ENCODE assay signal across 8 cellular contexts in the genomic region with DNA sequence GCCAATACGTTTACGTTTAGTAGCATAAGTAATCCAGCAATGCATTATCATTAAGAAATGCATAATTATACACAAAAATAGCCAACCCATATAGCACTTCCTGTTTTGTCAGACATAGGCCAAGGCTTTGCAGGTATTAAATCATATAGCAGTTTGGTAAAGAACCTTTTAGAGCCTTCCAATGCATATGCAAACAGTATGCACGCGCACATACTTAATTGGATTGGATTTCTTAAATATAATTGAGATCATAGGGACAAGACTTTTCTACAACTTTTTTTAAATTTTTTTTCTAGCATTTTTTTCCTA. TPM values are rescaled to one million over a fixed set of nuclear protein-coding genes. Genes with fewer than 3 reads are reported as not detected.
DNase-seq lines count a peak whose midpoint lies in the region; ATAC-seq and TF ChIP-seq lines count a peak whose summit lies in the region.

No MANE protein-coding gene starts in this region.

- H3K4me1 Mint-ChIP-seq in T-helper 17 cell: peaks cover 13% of the 10 kb centered on the region
- H3K4me1 Mint-ChIP-seq in stimulated activated effector memory CD8-positive, alpha-beta T cell treated with anti-CD3 and anti-CD28 coated beads, Interleukin-12 subunit alpha, Interleukin-12 subunit beta, amount 100 ng/mL, for 72 hours: peaks cover 19% of the 10 kb centered on the region

- H3K27me3 Mint-ChIP-seq in T-helper 17 cell: no peaks in the 10 kb centered on the region

- H3K9me3 ChIP-seq in T-helper 17 cell (ENCODE audit: control insufficient read depth, low read length, poor library complexity, severe bottlenecking) (no peaks in the 10 kb centered on the region), gastroesophageal sphincter (no peaks in the 10 kb centered on the region)

- peaks cover 0 to 15% of the 10 kb centered on the region in 2 donors for H3K36me3 ChIP-seq in gastroesophageal sphincter

- peaks cover 0 to 24% (median 13%) of the 10 kb centered on the region in 3 donors for H3K4me1 ChIP-seq in gastroesophageal sphincter

- TF ChIP-seq CTCF in gastroesophageal sphincter (IDR thresholded peaks at IDR 0.05): no peak

- peak overlapping the region; percentile 98 for H3K4me3 Mint-ChIP-seq in T-helper 17 cell
- peak overlapping the region; percentile 96 for H3K4me3 Mint-ChIP-seq in stimulated activated effector memory CD8-positive, alpha-beta T cell treated with anti-CD3 and anti-CD28 coated beads, Interleukin-12 subunit alpha, Interleukin-12 subunit beta, amount 100 ng/mL, for 72 hours

- H3K9me3 Mint-ChIP-seq in stimulated activated effector memory CD8-positive, alpha-beta T cell treated with anti-CD3 and anti-CD28 coated beads, Interleukin-12 subunit alpha, Interleukin-12 subunit beta, amount 100 ng/mL, for 72 hours: no peaks in the 10 kb centered on the region

- TF ChIP-seq EP300 in gastroesophageal sphincter (IDR thresholded peaks at IDR 0.05): no peak

- no peak for TF ChIP-seq POLR2A in gastroesophageal sphincter (IDR thresholded peaks at IDR 0.05)

- H3K27ac ChIP-seq in gastroesophageal sphincter: peak overlapping the region; percentile 86 to 89 (median 87)

- WGBS in gastroesophageal sphincter (ENCODE audit: low coverage in 1 of 2), 2 donors: 39 to 42% methylated on average over 4 of the region's 4 CpGs

- H3K4me3 ChIP-seq in gastroesophageal sphincter: peak overlapping the region; percentile 66 to 68

- peak overlapping the region; percentile 99 for H3K27ac Mint-ChIP-seq in T-helper 17 cell
- peak overlapping the region; percentile 99 for H3K27ac Mint-ChIP-seq in stimulated activated effector memory CD8-positive, alpha-beta T cell treated with anti-CD3 and anti-CD28 coated beads, Interleukin-12 subunit alpha, Interleukin-12 subunit beta, amount 100 ng/mL, for 72 hours

- peaks cover 5% of the 10 kb centered on the region for H3K36me3 Mint-ChIP-seq in T-helper 17 cell (ENCODE audit: low read depth)
- H3K36me3 Mint-ChIP-seq in stimulated activated effector memory CD8-positive, alpha-beta T cell treated with anti-CD3 and anti-CD28 coated beads, Interleukin-12 subunit alpha, Interleukin-12 subunit beta, amount 100 ng/mL, for 72 hours: peaks cover 11% of the 10 kb centered on the region

- no peak for ATAC-seq in T-helper 17 cell
- no peak for ATAC-seq in gastroesophageal sphincter
- ATAC-seq in stimulated activated effector memory CD8-positive, alpha-beta T cell treated with anti-CD3 and anti-CD28 coated beads, Interleukin-12 subunit alpha, Interleukin-12 subunit beta, amount 100 ng/mL, for 72 hours: no peak
- ATAC-seq in HG03457 (IDR thresholded peaks at IDR 0.05; ENCODE audit: unreplicated experiment): no peak
- no peak for ATAC-seq in HG03280 (IDR thresholded peaks at IDR 0.05; ENCODE audit: unreplicated experiment)

- H3K27me3 ChIP-seq in gastroesophageal sphincter: no peaks in the 10 kb centered on the region

- peak; percentile 18 for DNase-seq in DMS53 (lab: John Stamatoyannopoulos, UW)
- DNase-seq in DMS53 treated with DMSO at 0.1 percent for 48 hours (lab: John Stamatoyannopoulos, UW; ENCODE audit: unreplicated experiment): no peak
- no peak for DNase-seq in T-helper 17 cell
- no peak for DNase-seq in stimulated activated effector memory CD8-positive, alpha-beta T cell treated with anti-CD3 and anti-CD28 coated beads, Interleukin-12 subunit alpha, Interleukin-12 subunit beta, amount 100 ng/mL, for 72 hours (ENCODE audit: low spot score in 2 of 2)
- DNase-seq in activated CD8-positive, alpha-beta memory T cell treated with anti-CD3 and anti-CD28 coated beads, Interleukin-2, amount 50 U/mL, for 4 hours: no peak

RNA-seq across cellular contexts. Expression of a gene that starts 0.7 kb away (rescaled TPM):
- total RNA-seq in T-helper 17 cell: 10 to 100 TPM; 40.0 to 42.0 TPM
- total RNA-seq in gastroesophageal sphincter: 10 to 100 TPM; 56.0 to 73.9 (median 64.0) TPM
